ENCODE assay signal across 1 cellular context in genomic region chr1:20964540-20965484, GRCh38.
TF ChIP-seq lines count a peak whose summit lies in the region.

No MANE protein-coding gene starts in this region.

TF ChIP-seq in GM12878, 131 proteins besides CTCF, POLR2A, EP300 and RAD21 (continued from another document):
- TF ChIP-seq BCL3 (IDR thresholded peaks at IDR 0.05; ENCODE audit: borderline replicate concordance, insufficient read depth, low read depth, low read length, poor library complexity, severe bottlenecking) (no peak), SMAD5 (IDR thresholded peaks at IDR 0.05; ENCODE audit: low read depth) (no peak), SREBF1 (IDR thresholded peaks at IDR 0.05; ENCODE audit: low read length) (no peak), FOXK2 (IDR thresholded peaks at IDR 0.05) (no peak), NFIC (IDR thresholded peaks at IDR 0.05; ENCODE audit: low read depth, low read length) (0 out of 2 replicates have a peak, but pooled peaks have one; percentile 35), SUPT20H (IDR thresholded peaks at IDR 0.05; ENCODE audit: borderline replicate concordance, control insufficient read depth, low read depth, low read length) (no peak), STAT3 (IDR thresholded peaks at IDR 0.05; ENCODE audit: low read depth, low read length) (no peak), ZNF384 (IDR thresholded peaks at IDR 0.05; ENCODE audit: borderline replicate concordance, low read depth, low read length) (peak; percentile 74), SP1 (IDR thresholded peaks at IDR 0.05; ENCODE audit: low read depth, low read length) (no peak), KAT2A (conservative IDR thresholded peaks at IDR 0.05; ENCODE audit: control insufficient read depth, low read depth, low read length) (no peak), IKZF2 (IDR thresholded peaks at IDR 0.05) (peak; percentile 96), PAX8 (IDR thresholded peaks at IDR 0.05) (no peak), ZNF687 (IDR thresholded peaks at IDR 0.05) (no peak), TCF7 (IDR thresholded peaks at IDR 0.05; ENCODE audit: borderline replicate concordance) (no peak), TCF12 (IDR thresholded peaks at IDR 0.05; ENCODE audit: low read depth, low read length) (peak; percentile 22; the same call in 1 of the 2 replicates), NR2F1 (conservative IDR thresholded peaks at IDR 0.05) (no peak), POLR2AphosphoS5 (IDR thresholded peaks at IDR 0.05; ENCODE audit: low read length) (no peak), RAD51 (IDR thresholded peaks at IDR 0.05) (peak; percentile 42; the same call in 1 of the 2 replicates), POLR2AphosphoS2 (IDR thresholded peaks at IDR 0.05; ENCODE audit: low read depth, low read length) (no peak), HDGF (IDR thresholded peaks at IDR 0.05) (no peak), TBL1XR1 (IDR thresholded peaks at IDR 0.05; ENCODE audit: low read depth, low read length) (no peak), ATF7 (IDR thresholded peaks at IDR 0.05; ENCODE audit: low read depth) (0 out of 2 replicates have a peak, but pooled peaks have one; percentile 34), PAX5 (IDR thresholded peaks at IDR 0.05; ENCODE audit: borderline replicate concordance, low read depth, low read length) (0 out of 2 replicates have a peak, but pooled peaks have one; percentile 34), KLF5 (IDR thresholded peaks at IDR 0.05; ENCODE audit: partially characterized antibody) (no peak), BACH1 (IDR thresholded peaks at IDR 0.05; ENCODE audit: borderline replicate concordance) (peak; percentile 50; the same call in 1 of the 2 replicates), PML (IDR thresholded peaks at IDR 0.05; ENCODE audit: low read length) (no peak), ZNF622 (IDR thresholded peaks at IDR 0.05) (no peak), DPF2 (IDR thresholded peaks at IDR 0.05) (peak; percentile 94), ZBTB4 (CRISPR knock-in tag; IDR thresholded peaks at IDR 0.05) (no peak), TCF3 (IDR thresholded peaks at IDR 0.05; ENCODE audit: borderline replicate concordance, insufficient read depth, low read depth, low read length) (no peak), EZH2 (IDR thresholded peaks at IDR 0.05; ENCODE audit: borderline replicate concordance, control insufficient read depth, low read depth, low read length) (no peak)
- TF ChIP-seq, protein P1, sequence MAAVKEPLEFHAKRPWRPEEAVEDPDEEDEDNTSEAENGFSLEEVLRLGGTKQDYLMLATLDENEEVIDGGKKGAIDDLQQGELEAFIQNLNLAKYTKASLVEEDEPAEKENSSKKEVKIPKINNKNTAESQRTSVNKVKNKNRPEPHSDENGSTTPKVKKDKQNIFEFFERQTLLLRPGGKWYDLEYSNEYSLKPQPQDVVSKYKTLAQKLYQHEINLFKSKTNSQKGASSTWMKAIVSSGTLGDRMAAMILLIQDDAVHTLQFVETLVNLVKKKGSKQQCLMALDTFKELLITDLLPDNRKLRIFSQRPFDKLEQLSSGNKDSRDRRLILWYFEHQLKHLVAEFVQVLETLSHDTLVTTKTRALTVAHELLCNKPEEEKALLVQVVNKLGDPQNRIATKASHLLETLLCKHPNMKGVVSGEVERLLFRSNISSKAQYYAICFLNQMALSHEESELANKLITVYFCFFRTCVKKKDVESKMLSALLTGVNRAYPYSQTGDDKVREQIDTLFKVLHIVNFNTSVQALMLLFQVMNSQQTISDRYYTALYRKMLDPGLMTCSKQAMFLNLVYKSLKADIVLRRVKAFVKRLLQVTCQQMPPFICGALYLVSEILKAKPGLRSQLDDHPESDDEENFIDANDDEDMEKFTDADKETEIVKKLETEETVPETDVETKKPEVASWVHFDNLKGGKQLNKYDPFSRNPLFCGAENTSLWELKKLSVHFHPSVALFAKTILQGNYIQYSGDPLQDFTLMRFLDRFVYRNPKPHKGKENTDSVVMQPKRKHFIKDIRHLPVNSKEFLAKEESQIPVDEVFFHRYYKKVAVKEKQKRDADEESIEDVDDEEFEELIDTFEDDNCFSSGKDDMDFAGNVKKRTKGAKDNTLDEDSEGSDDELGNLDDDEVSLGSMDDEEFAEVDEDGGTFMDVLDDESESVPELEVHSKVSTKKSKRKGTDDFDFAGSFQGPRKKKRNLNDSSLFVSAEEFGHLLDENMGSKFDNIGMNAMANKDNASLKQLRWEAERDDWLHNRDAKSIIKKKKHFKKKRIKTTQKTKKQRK (IDR thresholded peaks at IDR 0.05; ENCODE audit: low read depth, low read length), result no peak
- TF ChIP-seq, protein P2, sequence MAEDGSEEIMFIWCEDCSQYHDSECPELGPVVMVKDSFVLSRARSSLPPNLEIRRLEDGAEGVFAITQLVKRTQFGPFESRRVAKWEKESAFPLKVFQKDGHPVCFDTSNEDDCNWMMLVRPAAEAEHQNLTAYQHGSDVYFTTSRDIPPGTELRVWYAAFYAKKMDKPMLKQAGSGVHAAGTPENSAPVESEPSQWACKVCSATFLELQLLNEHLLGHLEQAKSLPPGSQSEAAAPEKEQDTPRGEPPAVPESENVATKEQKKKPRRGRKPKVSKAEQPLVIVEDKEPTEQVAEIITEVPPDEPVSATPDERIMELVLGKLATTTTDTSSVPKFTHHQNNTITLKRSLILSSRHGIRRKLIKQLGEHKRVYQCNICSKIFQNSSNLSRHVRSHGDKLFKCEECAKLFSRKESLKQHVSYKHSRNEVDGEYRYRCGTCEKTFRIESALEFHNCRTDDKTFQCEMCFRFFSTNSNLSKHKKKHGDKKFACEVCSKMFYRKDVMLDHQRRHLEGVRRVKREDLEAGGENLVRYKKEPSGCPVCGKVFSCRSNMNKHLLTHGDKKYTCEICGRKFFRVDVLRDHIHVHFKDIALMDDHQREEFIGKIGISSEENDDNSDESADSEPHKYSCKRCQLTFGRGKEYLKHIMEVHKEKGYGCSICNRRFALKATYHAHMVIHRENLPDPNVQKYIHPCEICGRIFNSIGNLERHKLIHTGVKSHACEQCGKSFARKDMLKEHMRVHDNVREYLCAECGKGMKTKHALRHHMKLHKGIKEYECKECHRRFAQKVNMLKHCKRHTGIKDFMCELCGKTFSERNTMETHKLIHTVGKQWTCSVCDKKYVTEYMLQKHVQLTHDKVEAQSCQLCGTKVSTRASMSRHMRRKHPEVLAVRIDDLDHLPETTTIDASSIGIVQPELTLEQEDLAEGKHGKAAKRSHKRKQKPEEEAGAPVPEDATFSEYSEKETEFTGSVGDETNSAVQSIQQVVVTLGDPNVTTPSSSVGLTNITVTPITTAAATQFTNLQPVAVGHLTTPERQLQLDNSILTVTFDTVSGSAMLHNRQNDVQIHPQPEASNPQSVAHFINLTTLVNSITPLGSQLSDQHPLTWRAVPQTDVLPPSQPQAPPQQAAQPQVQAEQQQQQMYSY (CRISPR knock-in tag; IDR thresholded peaks at IDR 0.05), result no peak
- TF ChIP-seq, protein P3, sequence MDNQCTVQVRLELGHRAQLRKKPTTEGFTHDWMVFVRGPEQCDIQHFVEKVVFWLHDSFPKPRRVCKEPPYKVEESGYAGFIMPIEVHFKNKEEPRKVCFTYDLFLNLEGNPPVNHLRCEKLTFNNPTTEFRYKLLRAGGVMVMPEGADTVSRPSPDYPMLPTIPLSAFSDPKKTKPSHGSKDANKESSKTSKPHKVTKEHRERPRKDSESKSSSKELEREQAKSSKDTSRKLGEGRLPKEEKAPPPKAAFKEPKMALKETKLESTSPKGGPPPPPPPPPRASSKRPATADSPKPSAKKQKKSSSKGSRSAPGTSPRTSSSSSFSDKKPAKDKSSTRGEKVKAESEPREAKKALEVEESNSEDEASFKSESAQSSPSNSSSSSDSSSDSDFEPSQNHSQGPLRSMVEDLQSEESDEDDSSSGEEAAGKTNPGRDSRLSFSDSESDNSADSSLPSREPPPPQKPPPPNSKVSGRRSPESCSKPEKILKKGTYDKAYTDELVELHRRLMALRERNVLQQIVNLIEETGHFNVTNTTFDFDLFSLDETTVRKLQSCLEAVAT (IDR thresholded peaks at IDR 0.05), result 0 out of 2 replicates have a peak, but pooled peaks have one; percentile 29
- TF ChIP-seq, protein P4, sequence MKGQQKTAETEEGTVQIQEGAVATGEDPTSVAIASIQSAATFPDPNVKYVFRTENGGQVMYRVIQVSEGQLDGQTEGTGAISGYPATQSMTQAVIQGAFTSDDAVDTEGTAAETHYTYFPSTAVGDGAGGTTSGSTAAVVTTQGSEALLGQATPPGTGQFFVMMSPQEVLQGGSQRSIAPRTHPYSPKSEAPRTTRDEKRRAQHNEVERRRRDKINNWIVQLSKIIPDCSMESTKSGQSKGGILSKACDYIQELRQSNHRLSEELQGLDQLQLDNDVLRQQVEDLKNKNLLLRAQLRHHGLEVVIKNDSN (IDR thresholded peaks at IDR 0.05; ENCODE audit: borderline replicate concordance, extremely low read length, insufficient read depth, low read depth, low read length), result no peak
- TF ChIP-seq, protein P5, sequence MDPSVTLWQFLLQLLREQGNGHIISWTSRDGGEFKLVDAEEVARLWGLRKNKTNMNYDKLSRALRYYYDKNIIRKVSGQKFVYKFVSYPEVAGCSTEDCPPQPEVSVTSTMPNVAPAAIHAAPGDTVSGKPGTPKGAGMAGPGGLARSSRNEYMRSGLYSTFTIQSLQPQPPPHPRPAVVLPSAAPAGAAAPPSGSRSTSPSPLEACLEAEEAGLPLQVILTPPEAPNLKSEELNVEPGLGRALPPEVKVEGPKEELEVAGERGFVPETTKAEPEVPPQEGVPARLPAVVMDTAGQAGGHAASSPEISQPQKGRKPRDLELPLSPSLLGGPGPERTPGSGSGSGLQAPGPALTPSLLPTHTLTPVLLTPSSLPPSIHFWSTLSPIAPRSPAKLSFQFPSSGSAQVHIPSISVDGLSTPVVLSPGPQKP (IDR thresholded peaks at IDR 0.05; ENCODE audit: low read depth, low read length), result no peak
- TF ChIP-seq, protein P6, sequence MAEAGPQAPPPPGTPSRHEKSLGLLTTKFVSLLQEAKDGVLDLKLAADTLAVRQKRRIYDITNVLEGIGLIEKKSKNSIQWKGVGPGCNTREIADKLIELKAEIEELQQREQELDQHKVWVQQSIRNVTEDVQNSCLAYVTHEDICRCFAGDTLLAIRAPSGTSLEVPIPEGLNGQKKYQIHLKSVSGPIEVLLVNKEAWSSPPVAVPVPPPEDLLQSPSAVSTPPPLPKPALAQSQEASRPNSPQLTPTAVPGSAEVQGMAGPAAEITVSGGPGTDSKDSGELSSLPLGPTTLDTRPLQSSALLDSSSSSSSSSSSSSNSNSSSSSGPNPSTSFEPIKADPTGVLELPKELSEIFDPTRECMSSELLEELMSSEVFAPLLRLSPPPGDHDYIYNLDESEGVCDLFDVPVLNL (IDR thresholded peaks at IDR 0.05; ENCODE audit: low read depth, low read length), result no peak
